Comparison of ENCODE assay signal across 2 cellular contexts in the genomic region with DNA sequence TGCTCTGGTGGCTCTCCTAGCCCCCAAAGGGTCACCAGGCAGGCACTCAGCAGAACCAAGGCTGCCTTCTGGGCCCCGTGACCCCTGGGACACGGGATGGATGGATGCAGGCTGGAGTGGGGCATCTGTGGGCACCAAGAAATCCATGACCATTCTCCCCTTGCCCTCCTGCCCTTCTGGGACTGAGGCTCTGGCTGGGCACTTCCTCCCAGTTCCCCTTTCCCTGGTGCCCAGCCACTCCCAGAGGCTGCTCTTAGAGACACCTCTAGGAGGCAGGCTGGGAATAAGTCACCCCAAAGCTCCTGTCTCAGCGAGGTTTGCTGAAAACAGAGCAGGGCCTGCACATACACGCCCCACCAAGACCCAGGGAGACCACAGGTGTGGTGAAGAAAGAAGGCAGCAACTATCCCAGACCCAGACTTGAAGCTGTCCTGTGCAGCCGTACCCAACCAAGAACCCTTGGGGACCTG.
TF ChIP-seq lines count a peak whose summit lies in the region.

No MANE protein-coding gene starts in this region.

TF ChIP-seq in IMR-90, 13 proteins besides CTCF, POLR2A, EP300 and RAD21:
- no peak for TF ChIP-seq MXI1 (IDR thresholded peaks at IDR 0.05; ENCODE audit: borderline replicate concordance, low read depth, low read length)
- TF ChIP-seq MAFK (IDR thresholded peaks at IDR 0.05; ENCODE audit: low read depth, low read length), result no peak
- no peak for TF ChIP-seq SMC3 (IDR thresholded peaks at IDR 0.05; ENCODE audit: low read depth, low read length)

TF ChIP-seq in GM12878, 131 proteins besides CTCF, POLR2A, EP300 and RAD21:
- no peak for TF ChIP-seq TCF12 (IDR thresholded peaks at IDR 0.05; ENCODE audit: low read depth, low read length)
- 0 out of 4 replicates have a peak, but pooled peaks of 1 of the 2 experiments have one; percentile 4 for TF ChIP-seq ETV6 (conservative IDR thresholded peaks at IDR 0.05 in 1 of 2, IDR thresholded peaks at IDR 0.05 in 1 of 2; ENCODE audit: borderline replicate concordance in 1 of 2, low read depth in 1 of 2)
- TF ChIP-seq SPI1 (IDR thresholded peaks at IDR 0.05; ENCODE audit: borderline replicate concordance, insufficient read depth, low read depth, low read length), result peak; percentile 72
- TF ChIP-seq, protein P1, sequence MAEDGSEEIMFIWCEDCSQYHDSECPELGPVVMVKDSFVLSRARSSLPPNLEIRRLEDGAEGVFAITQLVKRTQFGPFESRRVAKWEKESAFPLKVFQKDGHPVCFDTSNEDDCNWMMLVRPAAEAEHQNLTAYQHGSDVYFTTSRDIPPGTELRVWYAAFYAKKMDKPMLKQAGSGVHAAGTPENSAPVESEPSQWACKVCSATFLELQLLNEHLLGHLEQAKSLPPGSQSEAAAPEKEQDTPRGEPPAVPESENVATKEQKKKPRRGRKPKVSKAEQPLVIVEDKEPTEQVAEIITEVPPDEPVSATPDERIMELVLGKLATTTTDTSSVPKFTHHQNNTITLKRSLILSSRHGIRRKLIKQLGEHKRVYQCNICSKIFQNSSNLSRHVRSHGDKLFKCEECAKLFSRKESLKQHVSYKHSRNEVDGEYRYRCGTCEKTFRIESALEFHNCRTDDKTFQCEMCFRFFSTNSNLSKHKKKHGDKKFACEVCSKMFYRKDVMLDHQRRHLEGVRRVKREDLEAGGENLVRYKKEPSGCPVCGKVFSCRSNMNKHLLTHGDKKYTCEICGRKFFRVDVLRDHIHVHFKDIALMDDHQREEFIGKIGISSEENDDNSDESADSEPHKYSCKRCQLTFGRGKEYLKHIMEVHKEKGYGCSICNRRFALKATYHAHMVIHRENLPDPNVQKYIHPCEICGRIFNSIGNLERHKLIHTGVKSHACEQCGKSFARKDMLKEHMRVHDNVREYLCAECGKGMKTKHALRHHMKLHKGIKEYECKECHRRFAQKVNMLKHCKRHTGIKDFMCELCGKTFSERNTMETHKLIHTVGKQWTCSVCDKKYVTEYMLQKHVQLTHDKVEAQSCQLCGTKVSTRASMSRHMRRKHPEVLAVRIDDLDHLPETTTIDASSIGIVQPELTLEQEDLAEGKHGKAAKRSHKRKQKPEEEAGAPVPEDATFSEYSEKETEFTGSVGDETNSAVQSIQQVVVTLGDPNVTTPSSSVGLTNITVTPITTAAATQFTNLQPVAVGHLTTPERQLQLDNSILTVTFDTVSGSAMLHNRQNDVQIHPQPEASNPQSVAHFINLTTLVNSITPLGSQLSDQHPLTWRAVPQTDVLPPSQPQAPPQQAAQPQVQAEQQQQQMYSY (CRISPR knock-in tag; IDR thresholded peaks at IDR 0.05), result no peak
- TF ChIP-seq GATAD2B (conservative IDR thresholded peaks at IDR 0.05; ENCODE audit: low read depth), result no peak
- TF ChIP-seq, protein P2, sequence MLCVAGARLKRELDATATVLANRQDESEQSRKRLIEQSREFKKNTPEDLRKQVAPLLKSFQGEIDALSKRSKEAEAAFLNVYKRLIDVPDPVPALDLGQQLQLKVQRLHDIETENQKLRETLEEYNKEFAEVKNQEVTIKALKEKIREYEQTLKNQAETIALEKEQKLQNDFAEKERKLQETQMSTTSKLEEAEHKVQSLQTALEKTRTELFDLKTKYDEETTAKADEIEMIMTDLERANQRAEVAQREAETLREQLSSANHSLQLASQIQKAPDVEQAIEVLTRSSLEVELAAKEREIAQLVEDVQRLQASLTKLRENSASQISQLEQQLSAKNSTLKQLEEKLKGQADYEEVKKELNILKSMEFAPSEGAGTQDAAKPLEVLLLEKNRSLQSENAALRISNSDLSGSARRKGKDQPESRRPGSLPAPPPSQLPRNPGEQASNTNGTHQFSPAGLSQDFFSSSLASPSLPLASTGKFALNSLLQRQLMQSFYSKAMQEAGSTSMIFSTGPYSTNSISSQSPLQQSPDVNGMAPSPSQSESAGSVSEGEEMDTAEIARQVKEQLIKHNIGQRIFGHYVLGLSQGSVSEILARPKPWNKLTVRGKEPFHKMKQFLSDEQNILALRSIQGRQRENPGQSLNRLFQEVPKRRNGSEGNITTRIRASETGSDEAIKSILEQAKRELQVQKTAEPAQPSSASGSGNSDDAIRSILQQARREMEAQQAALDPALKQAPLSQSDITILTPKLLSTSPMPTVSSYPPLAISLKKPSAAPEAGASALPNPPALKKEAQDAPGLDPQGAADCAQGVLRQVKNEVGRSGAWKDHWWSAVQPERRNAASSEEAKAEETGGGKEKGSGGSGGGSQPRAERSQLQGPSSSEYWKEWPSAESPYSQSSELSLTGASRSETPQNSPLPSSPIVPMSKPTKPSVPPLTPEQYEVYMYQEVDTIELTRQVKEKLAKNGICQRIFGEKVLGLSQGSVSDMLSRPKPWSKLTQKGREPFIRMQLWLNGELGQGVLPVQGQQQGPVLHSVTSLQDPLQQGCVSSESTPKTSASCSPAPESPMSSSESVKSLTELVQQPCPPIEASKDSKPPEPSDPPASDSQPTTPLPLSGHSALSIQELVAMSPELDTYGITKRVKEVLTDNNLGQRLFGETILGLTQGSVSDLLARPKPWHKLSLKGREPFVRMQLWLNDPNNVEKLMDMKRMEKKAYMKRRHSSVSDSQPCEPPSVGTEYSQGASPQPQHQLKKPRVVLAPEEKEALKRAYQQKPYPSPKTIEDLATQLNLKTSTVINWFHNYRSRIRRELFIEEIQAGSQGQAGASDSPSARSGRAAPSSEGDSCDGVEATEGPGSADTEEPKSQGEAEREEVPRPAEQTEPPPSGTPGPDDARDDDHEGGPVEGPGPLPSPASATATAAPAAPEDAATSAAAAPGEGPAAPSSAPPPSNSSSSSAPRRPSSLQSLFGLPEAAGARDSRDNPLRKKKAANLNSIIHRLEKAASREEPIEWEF (IDR thresholded peaks at IDR 0.05; ENCODE audit: insufficient replicate concordance, low read depth, low read length), result no peak
- TF ChIP-seq SMAD1 (IDR thresholded peaks at IDR 0.05; ENCODE audit: low read depth, partially characterized antibody), result no peak
- TF ChIP-seq, protein P3, sequence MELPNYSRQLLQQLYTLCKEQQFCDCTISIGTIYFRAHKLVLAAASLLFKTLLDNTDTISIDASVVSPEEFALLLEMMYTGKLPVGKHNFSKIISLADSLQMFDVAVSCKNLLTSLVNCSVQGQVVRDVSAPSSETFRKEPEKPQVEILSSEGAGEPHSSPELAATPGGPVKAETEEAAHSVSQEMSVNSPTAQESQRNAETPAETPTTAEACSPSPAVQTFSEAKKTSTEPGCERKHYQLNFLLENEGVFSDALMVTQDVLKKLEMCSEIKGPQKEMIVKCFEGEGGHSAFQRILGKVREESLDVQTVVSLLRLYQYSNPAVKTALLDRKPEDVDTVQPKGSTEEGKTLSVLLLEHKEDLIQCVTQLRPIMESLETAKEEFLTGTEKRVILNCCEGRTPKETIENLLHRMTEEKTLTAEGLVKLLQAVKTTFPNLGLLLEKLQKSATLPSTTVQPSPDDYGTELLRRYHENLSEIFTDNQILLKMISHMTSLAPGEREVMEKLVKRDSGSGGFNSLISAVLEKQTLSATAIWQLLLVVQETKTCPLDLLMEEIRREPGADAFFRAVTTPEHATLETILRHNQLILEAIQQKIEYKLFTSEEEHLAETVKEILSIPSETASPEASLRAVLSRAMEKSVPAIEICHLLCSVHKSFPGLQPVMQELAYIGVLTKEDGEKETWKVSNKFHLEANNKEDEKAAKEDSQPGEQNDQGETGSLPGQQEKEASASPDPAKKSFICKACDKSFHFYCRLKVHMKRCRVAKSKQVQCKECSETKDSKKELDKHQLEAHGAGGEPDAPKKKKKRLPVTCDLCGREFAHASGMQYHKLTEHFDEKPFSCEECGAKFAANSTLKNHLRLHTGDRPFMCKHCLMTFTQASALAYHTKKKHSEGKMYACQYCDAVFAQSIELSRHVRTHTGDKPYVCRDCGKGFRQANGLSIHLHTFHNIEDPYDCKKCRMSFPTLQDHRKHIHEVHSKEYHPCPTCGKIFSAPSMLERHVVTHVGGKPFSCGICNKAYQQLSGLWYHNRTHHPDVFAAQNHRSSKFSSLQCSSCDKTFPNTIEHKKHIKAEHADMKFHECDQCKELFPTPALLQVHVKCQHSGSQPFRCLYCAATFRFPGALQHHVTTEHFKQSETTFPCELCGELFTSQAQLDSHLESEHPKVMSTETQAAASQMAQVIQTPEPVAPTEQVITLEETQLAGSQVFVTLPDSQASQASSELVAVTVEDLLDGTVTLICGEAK (IDR thresholded peaks at IDR 0.05; ENCODE audit: borderline replicate concordance), result no peak
